Comparison of ENCODE assay signal across 22 cellular contexts in the genomic region with DNA sequence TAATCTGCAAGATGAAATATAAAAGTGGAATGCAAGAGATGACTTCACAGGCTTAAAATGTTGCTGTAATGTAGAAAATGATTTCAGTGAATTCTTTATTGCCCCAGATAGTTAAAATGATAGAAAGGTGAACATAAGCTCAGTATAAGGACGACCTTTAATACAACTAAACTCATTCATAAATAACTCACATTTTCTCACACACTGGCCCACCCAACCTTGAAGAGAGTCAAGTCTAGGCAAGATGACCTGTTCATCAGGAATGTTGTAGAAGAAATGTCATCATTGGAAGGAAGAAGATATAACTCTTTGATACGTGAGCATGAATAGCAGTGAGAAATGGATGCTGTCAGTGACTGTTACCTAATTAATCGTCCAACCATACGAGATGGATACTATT.
A peak's percentile ranks its signal among the peaks of the same experiment; 100 is the strongest.
DNase-seq lines count a peak whose midpoint lies in the region; ATAC-seq, FAIRE-seq and TF ChIP-seq lines count a peak whose summit lies in the region.
"Had no signal": no experiment of that assay in that cellular context is flagged by ENCODE, and none has a peak within 500 bp of the region (broad histone marks: within the 10 kb centered on the region; RNA-seq: fewer than 3 reads in every experiment).

No MANE protein-coding gene starts in this region.

- peak overlapping the region; percentile 90 for H3K27ac ChIP-seq in brain microvascular endothelial cell
- no peak overlapping the region for H3K27ac ChIP-seq in CD4-positive, alpha-beta memory T cell (ENCODE audit: low read depth, low read length)
- H3K27ac ChIP-seq: adrenal gland, colonic mucosa, HL-60, parathyroid adenoma, upper lobe of right lung, VCaP had no signal

- intact Hi-C loops in CD4-positive, alpha-beta memory T cell (cut with micrococcal nuclease): no loop called here

- POLR2A ChIA-PET in CD4-positive, alpha-beta memory T cell (lab: Charles Lee; ENCODE audit: partially characterized antibody): no interaction called here

- no peak overlapping the region for H3K4me3 Mint-ChIP-seq in CD4-positive, alpha-beta memory T cell
- H3K4me3 Mint-ChIP-seq: activated CD8-positive, alpha-beta T cell treated with anti-CD3 and anti-CD28 coated beads, Interleukin-2, amount 10 ng/mL, durations not matched to agents 7 days and 5 days had no signal

- H3K9me3 ChIP-seq in CD4-positive, alpha-beta memory T cell (ENCODE audit: control insufficient read depth in 1 of 2, low read length in 2 of 2): no peaks in the 10 kb centered on the region
- H3K9me3 ChIP-seq: adrenal gland, colonic mucosa, upper lobe of right lung had no signal

- CTCF ChIA-PET in CD4-positive, alpha-beta memory T cell (lab: Charles Lee; ENCODE audit: partially characterized antibody): no interaction called here

- no peaks in the 10 kb centered on the region for H3K27me3 ChIP-seq in brain microvascular endothelial cell (replicated peaks)
- H3K27me3 ChIP-seq in CD4-positive, alpha-beta memory T cell (ENCODE audit: insufficient read depth, low read length): no peaks in the 10 kb centered on the region
- H3K27me3 ChIP-seq: adrenal gland, colonic mucosa, upper lobe of right lung had no signal

- ATAC-seq in HG03196 (IDR thresholded peaks at IDR 0.05; ENCODE audit: unreplicated experiment) (no peak), HG03439 (IDR thresholded peaks at IDR 0.05; ENCODE audit: unreplicated experiment) (no peak)
- ATAC-seq: activated CD8-positive, alpha-beta T cell treated with anti-CD3 and anti-CD28 coated beads, Interleukin-2, amount 10 ng/mL, durations not matched to agents 7 days and 5 days; upper lobe of right lung had no signal

- H3K27me3 Mint-ChIP-seq in CD4-positive, alpha-beta memory T cell: peaks cover 7 to 8% of the 10 kb centered on the region in 2 donors

- in situ Hi-C loops in brain microvascular endothelial cell (cut with HindIII; ENCODE audit: low pct_ligation_motif_present, low sequenced_read_pairs): no loop called here

- TF ChIP-seq CTCF in AG09309 (IDR thresholded peaks at IDR 0.05; ENCODE audit: control insufficient read depth, insufficient read depth, low read depth, low read length, missing control alignments): no peak
- TF ChIP-seq CTCF in brain microvascular endothelial cell (IDR thresholded peaks at IDR 0.05; ENCODE audit: low read depth, low read length, missing control alignments): no peak

- H3K36me3 ChIP-seq in brain microvascular endothelial cell (replicated peaks): no peaks in the 10 kb centered on the region
- no peaks in the 10 kb centered on the region for H3K36me3 ChIP-seq in CD4-positive, alpha-beta memory T cell (ENCODE audit: insufficient read depth, low read length)
- H3K36me3 ChIP-seq: adrenal gland, colonic mucosa, upper lobe of right lung had no signal

- no peak for FAIRE-seq in HTR-8/SVneo (lab: Jason Lieb, UNC)
- FAIRE-seq: endothelial cell of umbilical vein had no signal

- no peaks in the 10 kb centered on the region for H3K4me1 Mint-ChIP-seq in CD4-positive, alpha-beta memory T cell

- H3K4me3 ChIP-seq in AG09309 (ENCODE audit: control insufficient read depth, low read depth, low read length) (no peak overlapping the region), brain microvascular endothelial cell (ENCODE audit: low read depth, low read length) (no peak overlapping the region)
- H3K4me3 ChIP-seq in CD4-positive, alpha-beta memory T cell (ENCODE audit: low read length in 2 of 2): no peak overlapping the region
- H3K4me3 ChIP-seq: adrenal gland, colonic mucosa, upper lobe of right lung had no signal

- DNase-seq in AG09309 (ENCODE audit: low read depth) (peak; percentile 46), HTR-8/SVneo (ENCODE audit: insufficient read length, low spot score) (peak; percentile 10), brain microvascular endothelial cell (peak; percentile 81), hepatic stellate cell (ENCODE audit: low spot score) (peak; percentile 32)
- no peak for DNase-seq in activated effector memory CD4-positive, alpha-beta T cell treated with anti-CD3 and anti-CD28 coated beads, Interleukin-2, amount 50 U/mL, for 16 hours
- DNase-seq in CD4-positive, alpha-beta memory T cell: no peak
- DNase-seq: activated CD8-positive, alpha-beta T cell treated with anti-CD3 and anti-CD28 coated beads, Interleukin-2, amount 10 ng/mL, durations not matched to agents 7 days and 5 days; adrenal gland; Calu3; colonic mucosa; hypothalamus; NCI-H1694 treated with DMSO at 0.1 percent for 48 hours; NCI-H526 treated with DMSO at 0.1 percent for 48 hours; stimulated activated naive CD4-positive, alpha-beta T cell treated with Interleukin-2 at 50 U/mL for 16 hours; SW 1271; upper lobe of right lung had no signal

- H3K4me1 ChIP-seq in CD4-positive, alpha-beta memory T cell (ENCODE audit: insufficient read depth, low read length): no peaks in the 10 kb centered on the region
- H3K4me1 ChIP-seq: adrenal gland, colonic mucosa, parathyroid adenoma, upper lobe of right lung had no signal

- no peak overlapping the region for H3K27ac Mint-ChIP-seq in CD4-positive, alpha-beta memory T cell
- H3K27ac Mint-ChIP-seq: activated CD8-positive, alpha-beta T cell treated with anti-CD3 and anti-CD28 coated beads, Interleukin-2, amount 10 ng/mL, durations not matched to agents 7 days and 5 days had no signal

- H3K36me3 Mint-ChIP-seq in CD4-positive, alpha-beta memory T cell: no peaks in the 10 kb centered on the region

- peaks cover 0 to 6% (median 0%) of the 10 kb centered on the region in 8 donors for H3K9me3 Mint-ChIP-seq in CD4-positive, alpha-beta memory T cell

Comparison
In these comparisons a context has a peak if more than half of its experiments do, and no peak if none do; other contexts are left out.
1. DNase-seq: peak in AG09309 (single experiment), HTR-8/SVneo (single experiment), brain microvascular endothelial cell (single experiment) and hepatic stellate cell (single experiment); none in activated effector memory CD4-positive, alpha-beta T cell treated with anti-CD3 and anti-CD28 coated beads, Interleukin-2, amount 50 U/mL, for 16 hours (single experiment) and CD4-positive, alpha-beta memory T cell (0 of 5).